ENCODE assay signal across 8 cellular contexts in the genomic region with DNA sequence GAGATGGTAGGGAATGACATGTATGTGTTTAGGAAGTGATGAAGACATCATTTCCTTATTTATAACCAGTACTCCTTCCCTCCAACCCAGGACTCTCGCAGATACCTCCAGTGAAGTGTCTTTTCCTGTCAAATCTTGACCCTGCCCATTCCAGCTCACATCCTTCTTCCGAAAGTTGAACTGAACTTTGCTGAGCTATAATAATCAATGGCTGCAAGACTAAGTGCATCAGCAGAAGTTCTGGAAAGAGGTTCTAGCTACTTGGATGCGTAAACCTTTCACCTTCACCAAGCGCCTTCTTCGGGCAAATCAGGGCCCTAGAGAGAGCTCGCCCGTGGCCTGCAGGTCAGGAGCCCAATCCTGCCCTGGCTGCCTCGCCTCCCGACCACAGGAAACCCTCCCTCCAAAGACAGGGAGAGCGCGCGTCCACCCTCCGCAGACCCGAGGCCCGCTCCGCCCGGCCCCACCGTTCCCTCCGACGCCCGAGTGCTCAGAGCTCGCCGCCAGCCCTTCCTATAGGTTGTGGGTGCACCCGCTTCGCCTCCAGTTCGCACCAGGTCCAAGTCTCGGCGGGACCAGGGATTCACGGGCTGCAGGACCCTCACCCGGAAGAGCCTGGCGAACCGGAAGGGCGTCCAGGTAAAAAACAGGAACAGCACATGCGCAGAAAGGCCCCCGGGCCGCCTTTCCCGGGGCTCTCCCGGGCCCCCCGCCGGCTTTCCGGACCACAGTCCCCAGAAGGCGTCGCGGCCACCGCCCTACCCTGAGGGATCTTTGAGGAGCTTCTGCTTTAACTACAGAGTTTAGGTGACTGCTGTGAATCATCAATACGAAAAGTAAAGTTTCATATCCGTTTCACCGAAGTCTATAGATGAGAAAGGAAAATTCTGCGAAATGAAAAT. TPM values are rescaled to one million over a fixed set of nuclear protein-coding genes. Genes with fewer than 3 reads are reported as not detected.
A peak's percentile ranks its signal among the peaks of the same experiment; 100 is the strongest.
DNase-seq lines count a peak whose midpoint lies in the region; ATAC-seq, FAIRE-seq and TF ChIP-seq lines count a peak whose summit lies in the region.

A gene (minus strand): TSS at position 617 of the 902 bp plus-strand sequence. CDS start 1,457 bp downstream, outside the sequence.

- H3K36me3 ChIP-seq in SJCRH30: no peaks in the 10 kb centered on the region

- no peaks in the 10 kb centered on the region for H3K27me3 ChIP-seq in SJCRH30

- TF ChIP-seq CTCF in LNCaP clone FGC (IDR thresholded peaks at IDR 0.05; ENCODE audit: control insufficient read depth, extremely low read depth, insufficient read depth): no peak

- H3K4me3 Mint-ChIP-seq in T-helper 1 cell treated with Interleukin-12 subunit alpha and Interleukin-12 subunit beta and Interleukin-4 antibody, amounts not matched to agents 30 μg/mL and 1 μg/mL, for 36 hours: peak within 1 kb of the TSS; percentile 75
- peak within 1 kb of the TSS; percentile 54 to 58 for H3K4me3 Mint-ChIP-seq in effector memory CD8-positive, alpha-beta T cell
- peak within 1 kb of the TSS; percentile 76 for H3K4me3 Mint-ChIP-seq in memory B cell

- peaks cover 13% of the 10 kb centered on the region for H3K4me1 Mint-ChIP-seq in T-helper 1 cell treated with Interleukin-12 subunit alpha and Interleukin-12 subunit beta and Interleukin-4 antibody, amounts not matched to agents 30 μg/mL and 1 μg/mL, for 36 hours (ENCODE audit: low read depth)
- H3K4me1 Mint-ChIP-seq in effector memory CD8-positive, alpha-beta T cell (ENCODE audit: low read depth in 2 of 2): peaks cover 0 to 2% of the 10 kb centered on the region in 2 donors
- peaks cover 6% of the 10 kb centered on the region for H3K4me1 Mint-ChIP-seq in memory B cell

- peaks cover 8% of the 10 kb centered on the region for H3K36me3 Mint-ChIP-seq in T-helper 1 cell treated with Interleukin-12 subunit alpha and Interleukin-12 subunit beta and Interleukin-4 antibody, amounts not matched to agents 30 μg/mL and 1 μg/mL, for 36 hours (ENCODE audit: low read depth)
- no peaks in the 10 kb centered on the region for H3K36me3 Mint-ChIP-seq in effector memory CD8-positive, alpha-beta T cell (ENCODE audit: insufficient read depth)
- H3K36me3 Mint-ChIP-seq in memory B cell: peaks cover 2% of the 10 kb centered on the region

- H3K27ac ChIP-seq in SJCRH30: no peak within 1 kb of the TSS

- no peak for ATAC-seq in effector memory CD8-positive, alpha-beta T cell (replicated peaks)
- ATAC-seq in memory B cell (ENCODE audit: low read depth) (peak; percentile 62), GM19324 (IDR thresholded peaks at IDR 0.05; ENCODE audit: low FRiP score, unreplicated experiment) (no peak)

- FAIRE-seq in GM12891 (lab: Jason Lieb, UNC): peak; percentile 55

- TF ChIP-seq POLR2A in GM12891 (IDR thresholded peaks at IDR 0.05; ENCODE audit: low read depth, low read length): no peak

- peak within 1 kb of the TSS; percentile 76 for H3K27ac Mint-ChIP-seq in T-helper 1 cell treated with Interleukin-12 subunit alpha and Interleukin-12 subunit beta and Interleukin-4 antibody, amounts not matched to agents 30 μg/mL and 1 μg/mL, for 36 hours
- no peak within 1 kb of the TSS for H3K27ac Mint-ChIP-seq in effector memory CD8-positive, alpha-beta T cell
- no peak within 1 kb of the TSS for H3K27ac Mint-ChIP-seq in memory B cell

- DNase-seq in GM12891 (ENCODE audit: insufficient read length, low spot score): peak; percentile 39
- no peak for DNase-seq in LNCaP clone FGC (ENCODE audit: low read depth)
- DNase-seq in effector memory CD8-positive, alpha-beta T cell: no peak
- no peak for DNase-seq in memory B cell (ENCODE audit: low spot score in 2 of 2)
- peak; percentile 24 for DNase-seq in stimulated activated CD8-positive, alpha-beta memory T cell treated with anti-CD3 and anti-CD28 coated beads, Interleukin-12 subunit alpha, Interleukin-12 subunit beta, amount 100 ng/mL, for 24 hours (ENCODE audit: extremely low read depth)
- DNase-seq in SJCRH30: no peak

- H3K27me3 Mint-ChIP-seq in T-helper 1 cell treated with Interleukin-12 subunit alpha and Interleukin-12 subunit beta and Interleukin-4 antibody, amounts not matched to agents 30 μg/mL and 1 μg/mL, for 36 hours (ENCODE audit: low read depth): no peaks in the 10 kb centered on the region
- H3K27me3 Mint-ChIP-seq in effector memory CD8-positive, alpha-beta T cell: peaks cover 43 to 45% of the 10 kb centered on the region in 2 donors
- peaks cover 13% of the 10 kb centered on the region for H3K27me3 Mint-ChIP-seq in memory B cell

- 0 out of 2 replicates have a peak, but pooled peaks cover 3% of the 10 kb centered on the region for H3K9me3 ChIP-seq in SJCRH30 (replicated peaks)

- H3K4me3 ChIP-seq in LNCaP clone FGC (ENCODE audit: low read depth, low read length) (peak within 1 kb of the TSS; percentile 59), SJCRH30 (no peak within 1 kb of the TSS)

- peaks cover 3% of the 10 kb centered on the region for H3K4me1 ChIP-seq in SJCRH30

- peaks cover 8% of the 10 kb centered on the region for H3K9me3 Mint-ChIP-seq in T-helper 1 cell treated with Interleukin-12 subunit alpha and Interleukin-12 subunit beta and Interleukin-4 antibody, amounts not matched to agents 30 μg/mL and 1 μg/mL, for 36 hours
- H3K9me3 Mint-ChIP-seq in effector memory CD8-positive, alpha-beta T cell: no peaks in the 10 kb centered on the region
- H3K9me3 Mint-ChIP-seq in memory B cell: peaks cover 3% of the 10 kb centered on the region

TF ChIP-seq in GM12891, 5 proteins besides CTCF, POLR2A, EP300 and RAD21:
- TF ChIP-seq PAX5 (IDR thresholded peaks at IDR 0.05; ENCODE audit: insufficient read depth, low read length, severe bottlenecking): no peak
- 0 out of 2 replicates have a peak, but pooled peaks have one; percentile 15 for TF ChIP-seq SPI1 (IDR thresholded peaks at IDR 0.05; ENCODE audit: low read depth, low read length)

RNA-seq across cellular contexts. Expression of the gene that starts here (rescaled TPM):
- 3.3 TPM for polyA plus RNA-seq in GM12891 (2012; ENCODE audit: low read depth, missing spikeins)
- 0.32 and 0.35 TPM in 2 replicates for total RNA-seq in SJCRH30 (2014; rRNA removed; shearing (Covaris generic))

Comparison
In these comparisons a context has a peak if more than half of its experiments do, and no peak if none do; other contexts are left out.
1. DNase-seq: peak in GM12891 (single experiment) and stimulated activated CD8-positive, alpha-beta memory T cell treated with anti-CD3 and anti-CD28 coated beads, Interleukin-12 subunit alpha, Interleukin-12 subunit beta, amount 100 ng/mL, for 24 hours (single experiment); none in LNCaP clone FGC (single experiment), effector memory CD8-positive, alpha-beta T cell (0 of 3), memory B cell (0 of 2) and SJCRH30 (0 of 2).
2. Peak in every context shown above with its lines, with median percentiles within 50 percentile points of each other: H3K4me3 Mint-ChIP-seq.